9 cellular contexts compared by ENCODE assay signal in genomic region chr1:154953611-154954038, GRCh38. TPM values are rescaled to one million over a fixed set of nuclear protein-coding genes. Genes with fewer than 3 reads are reported as not detected.
DNase-seq lines count a peak whose midpoint lies in the region; ATAC-seq and TF ChIP-seq lines count a peak whose summit lies in the region.
"Had no signal": no experiment of that assay in that cellular context is flagged by ENCODE, and none has a peak within 500 bp of the region (broad histone marks: within the 10 kb centered on the region; RNA-seq: fewer than 3 reads in every experiment).

No MANE protein-coding gene starts in this region.

- WGBS in mammary epithelial cell (ENCODE audit: low coverage, missing lambda C conversion rate): 65% methylated on average over 2 of the region's 2 CpGs

- H3K9me3 ChIP-seq in mucosa of stomach (ENCODE audit: control insufficient read depth, low read length) (no peaks in the 10 kb centered on the region), mammary epithelial cell (replicated peaks; ENCODE audit: insufficient read depth, low read length) (no peaks in the 10 kb centered on the region)

- dilution Hi-C loops in mammary epithelial cell (cut with HindIII; ENCODE audit: low sequenced_read_pairs): no loop called here

- peak overlapping the region; percentile 24 for H3K9ac ChIP-seq in mucosa of stomach (ENCODE audit: low read length)
- no peak overlapping the region for H3K9ac ChIP-seq in mammary epithelial cell (ENCODE audit: insufficient read depth, low read length)

- peak overlapping the region; percentile 56 for H3K4me3 Mint-ChIP-seq in stimulated activated naive CD8-positive, alpha-beta T cell treated with anti-CD3 and anti-CD28 coated beads, Interleukin-15, Interleukin-2, amounts not matched to agents 100 ng/mL and 50 ng/mL, for 24 hours
- no peak overlapping the region for H3K4me3 Mint-ChIP-seq in type B pancreatic cell

- no peak overlapping the region for H3K27ac ChIP-seq in mammary epithelial cell (ENCODE audit: insufficient read depth, low read depth, low read length)

- H4K20me1 ChIP-seq in mammary epithelial cell (ENCODE audit: insufficient read depth, low read length): no peaks in the 10 kb centered on the region

- H2AFZ ChIP-seq in mammary epithelial cell (ENCODE audit: low read depth, low read length): no peak overlapping the region

- no peaks in the 10 kb centered on the region for H3K79me2 ChIP-seq in mammary epithelial cell (ENCODE audit: insufficient read depth, low read length)

- in situ Hi-C loops in mammary epithelial cell (cut with MboI; ENCODE audit: low sequenced_read_pairs in 2 of 2): no loop called here

- ATAC-seq in stimulated activated naive CD8-positive, alpha-beta T cell treated with anti-CD3 and anti-CD28 coated beads, Interleukin-15, Interleukin-2, amounts not matched to agents 100 U/mL and 50 U/mL, for 24 hours: no peak
- ATAC-seq in activated naive CD4-positive, alpha-beta T cell treated with anti-CD3 and anti-CD28 coated beads, Interleukin-2, amount 50 U/mL, for 72 hours: no peak
- ATAC-seq in GM21447 (IDR thresholded peaks at IDR 0.05; ENCODE audit: unreplicated experiment): no peak

- peaks cover 80% of the 10 kb centered on the region for H3K4me1 Mint-ChIP-seq in stimulated activated naive CD8-positive, alpha-beta T cell treated with anti-CD3 and anti-CD28 coated beads, Interleukin-15, Interleukin-2, amounts not matched to agents 100 ng/mL and 50 ng/mL, for 24 hours (ENCODE audit: low read depth)
- peaks cover 53% of the 10 kb centered on the region for H3K4me1 Mint-ChIP-seq in type B pancreatic cell (ENCODE audit: unreplicated experiment)

- BruUV-seq in mammary epithelial cell (replicated peaks; lab: Mats Ljungman, UMichigan): no TSS peak

- no peak for DNase-seq in stimulated activated naive CD8-positive, alpha-beta T cell treated with anti-CD3 and anti-CD28 coated beads, Interleukin-15, Interleukin-2, amounts not matched to agents 100 U/mL and 50 U/mL, for 24 hours
- no peak for DNase-seq in activated naive CD4-positive, alpha-beta T cell treated with anti-CD3 and anti-CD28 coated beads, Interleukin-2, amount 50 U/mL, for 72 hours (ENCODE audit: low spot score in 2 of 2)
- no peak for DNase-seq in type B pancreatic cell (ENCODE audit: extremely low spot score, unreplicated experiment)
- DNase-seq in stimulated activated CD4-positive, alpha-beta T cell treated with anti-CD3 and anti-CD28 coated beads, Interleukin-1b, Interleukin-23, amount 100 ng/mL, for 48 hours: no peak
- no peak for DNase-seq in mammary epithelial cell
- DNase-seq: NCI-H2029 treated with DMSO at 0.1 percent for 48 hours had no signal

- H3K4me2 ChIP-seq in mammary epithelial cell (ENCODE audit: insufficient read depth, low read depth, low read length): no peak overlapping the region

- H3K9me3 Mint-ChIP-seq in stimulated activated naive CD8-positive, alpha-beta T cell treated with anti-CD3 and anti-CD28 coated beads, Interleukin-15, Interleukin-2, amounts not matched to agents 100 ng/mL and 50 ng/mL, for 24 hours: no peaks in the 10 kb centered on the region
- no peaks in the 10 kb centered on the region for H3K9me3 Mint-ChIP-seq in activated naive CD4-positive, alpha-beta T cell treated with anti-CD3 and anti-CD28 coated beads, Interleukin-2, amount 50 U/mL, for 72 hours
- no peaks in the 10 kb centered on the region for H3K9me3 Mint-ChIP-seq in type B pancreatic cell

- TF ChIP-seq CTCF in type B pancreatic cell (conservative IDR thresholded peaks at IDR 0.05) (no peak), mammary epithelial cell (conservative IDR thresholded peaks at IDR 0.05 in 1 of 2, IDR thresholded peaks at IDR 0.05 in 1 of 2; ENCODE audit: extremely low read depth in 1 of 2, insufficient read depth in 1 of 2, low read depth in 1 of 2, low read length in 2 of 2) (no peak)

- intact Hi-C loops in mammary epithelial cell (cut with micrococcal nuclease): no loop called here

- H3K27ac Mint-ChIP-seq in stimulated activated naive CD8-positive, alpha-beta T cell treated with anti-CD3 and anti-CD28 coated beads, Interleukin-15, Interleukin-2, amounts not matched to agents 100 ng/mL and 50 ng/mL, for 24 hours: peak overlapping the region; percentile 95
- H3K27ac Mint-ChIP-seq in activated naive CD4-positive, alpha-beta T cell treated with anti-CD3 and anti-CD28 coated beads, Interleukin-2, amount 50 U/mL, for 72 hours: peak overlapping the region; percentile 97 to 100
- H3K27ac Mint-ChIP-seq in type B pancreatic cell: peak overlapping the region; percentile 56

- H3K4me1 ChIP-seq in mucosa of stomach (ENCODE audit: control insufficient read depth, insufficient read depth, low read length): peaks cover 36% of the 10 kb centered on the region
- H3K4me1 ChIP-seq in mammary epithelial cell (ENCODE audit: insufficient read depth, low read length): peaks cover 13% of the 10 kb centered on the region

- H3K27me3 ChIP-seq in mucosa of stomach (ENCODE audit: control insufficient read depth, insufficient read depth, low read length) (no peaks in the 10 kb centered on the region), mammary epithelial cell (ENCODE audit: insufficient read depth, low read length) (no peaks in the 10 kb centered on the region)

- H3K27me3 Mint-ChIP-seq in stimulated activated naive CD8-positive, alpha-beta T cell treated with anti-CD3 and anti-CD28 coated beads, Interleukin-15, Interleukin-2, amounts not matched to agents 100 ng/mL and 50 ng/mL, for 24 hours: no peaks in the 10 kb centered on the region
- no peaks in the 10 kb centered on the region for H3K27me3 Mint-ChIP-seq in type B pancreatic cell

- no peak overlapping the region for H3K4me3 ChIP-seq in mucosa of stomach (ENCODE audit: low read length)
- H3K4me3 ChIP-seq in mammary epithelial cell (replicated peaks in 1 of 3; ENCODE audit: insufficient read depth in 1 of 3, low read depth in 2 of 3, low read length in 3 of 3): no peak overlapping the region

- peaks cover 10% of the 10 kb centered on the region for H3K36me3 Mint-ChIP-seq in stimulated activated naive CD8-positive, alpha-beta T cell treated with anti-CD3 and anti-CD28 coated beads, Interleukin-15, Interleukin-2, amounts not matched to agents 100 ng/mL and 50 ng/mL, for 24 hours (ENCODE audit: low read depth)
- H3K36me3 Mint-ChIP-seq in activated naive CD4-positive, alpha-beta T cell treated with anti-CD3 and anti-CD28 coated beads, Interleukin-2, amount 50 U/mL, for 72 hours: peaks cover 0 to 17% of the 10 kb centered on the region in 2 donors
- H3K36me3 Mint-ChIP-seq in type B pancreatic cell: peaks cover 9% of the 10 kb centered on the region

- CTCF ChIA-PET in mammary epithelial cell (lab: Charles Lee; ENCODE audit: low non-redundant PET): no interaction called here

- H3K36me3 ChIP-seq in mucosa of stomach (ENCODE audit: control insufficient read depth, insufficient read depth, low read length) (no peaks in the 10 kb centered on the region), mammary epithelial cell (ENCODE audit: insufficient read depth, low read length) (no peaks in the 10 kb centered on the region)

RNA-seq across cellular contexts. Expression of gene PBXIP1, which starts 2.3 kb away (rescaled TPM):
- total RNA-seq in activated naive CD4-positive, alpha-beta T cell treated with anti-CD3 and anti-CD28 coated beads, Interleukin-2, amount 50 U/mL, for 72 hours: 10 to 100 TPM; 40.9 to 41.1 TPM
- total RNA-seq in type B pancreatic cell (ENCODE audit: low replicate concordance) (57.3 and 65.8 TPM in 2 replicates), mammary epithelial cell (10 to 100 TPM; 17.7 to 52.0 TPM)
- polyA plus RNA-seq in mammary epithelial cell: 11.0 TPM
- polyA minus RNA-seq in mammary epithelial cell: 26.3 TPM

RNA-seq across cellular contexts. Expression of gene PYGO2, which starts 8.0 kb away (rescaled TPM):
- 10 to 100 TPM; 27.7 to 55.3 TPM for total RNA-seq in activated naive CD4-positive, alpha-beta T cell treated with anti-CD3 and anti-CD28 coated beads, Interleukin-2, amount 50 U/mL, for 72 hours
- total RNA-seq in type B pancreatic cell (ENCODE audit: low replicate concordance) (48.1 and 49.0 TPM in 2 replicates), mammary epithelial cell (10 to 100 TPM; 12.3 to 24.4 TPM)
- polyA plus RNA-seq in mammary epithelial cell: 14.3 TPM
- 29.0 TPM for polyA minus RNA-seq in mammary epithelial cell

RNA-seq across cellular contexts. Expression of gene SHC1, which starts 16.9 kb away (rescaled TPM):
- 10 to 100 TPM; 50.3 to 76.2 TPM for total RNA-seq in activated naive CD4-positive, alpha-beta T cell treated with anti-CD3 and anti-CD28 coated beads, Interleukin-2, amount 50 U/mL, for 72 hours
- 65.3 and 87.8 TPM in 2 replicates for total RNA-seq in type B pancreatic cell (ENCODE audit: low replicate concordance)
- 100 to 1,000 TPM; 492 to 589 TPM for total RNA-seq in mammary epithelial cell
- polyA plus RNA-seq in mammary epithelial cell: 464 TPM
- polyA minus RNA-seq in mammary epithelial cell: 409 TPM

RNA-seq across cellular contexts. Expression of gene PMVK, which starts 17.1 kb away (rescaled TPM):
- total RNA-seq in activated naive CD4-positive, alpha-beta T cell treated with anti-CD3 and anti-CD28 coated beads, Interleukin-2, amount 50 U/mL, for 72 hours: 10 to 100 TPM; 12.2 to 34.2 TPM
- total RNA-seq in type B pancreatic cell (ENCODE audit: low replicate concordance) (30.3 and 46.2 TPM in 2 replicates), mammary epithelial cell (10 to 100 TPM in 1 of 2 donors, 1 to 10 TPM in 1; 7.2 to 34.7 TPM)
- 40.1 TPM for polyA plus RNA-seq in mammary epithelial cell
- polyA minus RNA-seq in mammary epithelial cell: 32.9 TPM

RNA-seq across cellular contexts. Expression of gene CKS1B, which starts 20.9 kb away (rescaled TPM):
- total RNA-seq in activated naive CD4-positive, alpha-beta T cell treated with anti-CD3 and anti-CD28 coated beads, Interleukin-2, amount 50 U/mL, for 72 hours: 100 to 1,000 TPM; 202 to 308 TPM
- total RNA-seq in type B pancreatic cell (ENCODE audit: low replicate concordance) (58.8 and 119 TPM in 2 replicates), mammary epithelial cell (10 to 100 TPM; 44.2 to 95.6 TPM)
- 282 TPM for polyA plus RNA-seq in mammary epithelial cell
- 66.1 TPM for polyA minus RNA-seq in mammary epithelial cell
